ENCODE assay signal across 13 cellular contexts in the genomic region with DNA sequence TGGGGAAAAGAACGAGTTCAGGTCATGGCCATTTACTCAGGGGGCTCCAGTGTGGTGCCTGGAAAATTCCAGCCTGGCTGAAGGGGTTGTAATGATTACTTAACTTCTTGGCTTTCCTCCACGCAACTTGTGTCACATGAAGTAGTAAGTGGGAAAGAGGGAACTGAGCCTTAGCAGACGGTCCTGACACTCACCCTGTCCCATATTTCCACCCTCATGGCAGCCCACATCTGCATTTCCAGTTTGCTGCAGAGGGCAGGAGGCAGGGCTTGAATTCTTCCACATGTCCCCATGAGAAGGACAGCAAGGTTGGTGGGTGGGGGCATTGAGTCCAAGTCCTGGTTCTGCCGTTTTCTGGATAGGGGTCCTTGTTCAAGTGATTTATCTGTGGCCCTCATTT. TPM values are rescaled to one million over a fixed set of nuclear protein-coding genes. Genes with fewer than 3 reads are reported as not detected.
DNase-seq lines count a peak whose midpoint lies in the region; ATAC-seq and TF ChIP-seq lines count a peak whose summit lies in the region.
"Had no signal": no experiment of that assay in that cellular context is flagged by ENCODE, and none has a peak within 500 bp of the region (broad histone marks: within the 10 kb centered on the region; RNA-seq: fewer than 3 reads in every experiment).

No MANE protein-coding gene starts in this region.

- no peaks in the 10 kb centered on the region for H3K36me3 Mint-ChIP-seq in nephron (ENCODE audit: low read depth)

- H3K4me3 Mint-ChIP-seq in nephron, result no peak overlapping the region
- H3K4me3 Mint-ChIP-seq: GM23338 had no signal

- H3K14ac ChIP-seq in neuronal stem cell (ENCODE audit: low read length), result no peak overlapping the region

- peak overlapping the region in 2 of 3 experiments; percentile 78 to 95 for H3K27ac Mint-ChIP-seq in nephron
- H3K27ac Mint-ChIP-seq: GM23338 had no signal

- no peaks in the 10 kb centered on the region for H3K27me3 ChIP-seq in ascending aorta
- peaks cover 0 to 4% (median 0%) of the 10 kb centered on the region in 3 experiments for H3K27me3 ChIP-seq in neuronal stem cell (ENCODE audit: control insufficient read depth in 3 of 3, insufficient read depth in 3 of 3, low read depth in 1 of 3, low read length in 3 of 3)
- H3K27me3 ChIP-seq in PC-3 (ENCODE audit: low read length), result no peaks in the 10 kb centered on the region

- no peak overlapping the region for H2BK15ac ChIP-seq in neuronal stem cell (ENCODE audit: low read length)

- H2BK12ac ChIP-seq in neuronal stem cell (ENCODE audit: low read length), result no peak overlapping the region

- no peak overlapping the region for H3K4ac ChIP-seq in neuronal stem cell (ENCODE audit: low read length)

- H3K9me3 ChIP-seq in ascending aorta (no peaks in the 10 kb centered on the region), neuronal stem cell (replicated peaks in 1 of 2; ENCODE audit: control insufficient read depth in 2 of 2, insufficient read depth in 1 of 2, low read depth in 1 of 2, low read length in 2 of 2) (no peaks in the 10 kb centered on the region), PC-3 (ENCODE audit: low read length) (no peaks in the 10 kb centered on the region)

- H3K4me1 Mint-ChIP-seq in nephron, result peaks cover 7% of the 10 kb centered on the region
- H3K4me1 Mint-ChIP-seq: GM23338 had no signal

- H3F3A ChIP-seq in PC-3 (ENCODE audit: low read length, unreplicated experiment), result no peaks in the 10 kb centered on the region

- intact Hi-C loops in ascending aorta (cut with DNase I), result no loop called here
- intact Hi-C loops in PC-3 (cut with micrococcal nuclease), result no loop called here

- no peaks in the 10 kb centered on the region for H3K9me3 Mint-ChIP-seq in nephron

- no TSS peak for BruUV-seq in PC-3 (replicated peaks; lab: Mats Ljungman, UMichigan)

- POLR2A ChIA-PET in PC-3 (lab: Charles Lee; ENCODE audit: unreplicated experiment), result no interaction called here

- peaks cover 11% of the 10 kb centered on the region for H3K27me3 Mint-ChIP-seq in nephron (ENCODE audit: low read depth)

- H3K23ac ChIP-seq in neuronal stem cell (ENCODE audit: low read depth, low read length, poor library complexity), result no peak overlapping the region

- H3K4me2 ChIP-seq in neuronal stem cell (ENCODE audit: insufficient read depth, low read length, poor library complexity, severe bottlenecking) (no peak overlapping the region), PC-3 (ENCODE audit: low read length) (no peak overlapping the region)
- H3K4me2 ChIP-seq: GM23338, KMS-11 had no signal

- H4K8ac ChIP-seq in neuronal stem cell (ENCODE audit: low read depth, low read length), result no peak overlapping the region

- no peak overlapping the region for H2BK120ac ChIP-seq in neuronal stem cell (ENCODE audit: low read depth, low read length)

- H3K79me1 ChIP-seq in neuronal stem cell (ENCODE audit: low read depth, low read length), result no peaks in the 10 kb centered on the region

- CTCF ChIA-PET in PC-3 (lab: Charles Lee), result no interaction called here

- no peak overlapping the region for H3K4me3 ChIP-seq in ascending aorta
- no peak overlapping the region for H3K4me3 ChIP-seq in neuronal stem cell (ENCODE audit: low read length in 2 of 2)
- no peak overlapping the region for H3K4me3 ChIP-seq in PC-3 (ENCODE audit: low read length)
- H3K4me3 ChIP-seq: GM23338, skin epidermis had no signal

- no peak for ATAC-seq in PC-3
- ATAC-seq: GM23338 had no signal

- TF ChIP-seq CTCF in ascending aorta (IDR thresholded peaks at IDR 0.05), result no peak
- TF ChIP-seq CTCF in nephron (IDR thresholded peaks at IDR 0.05; ENCODE audit: unreplicated experiment in 3 of 3), result no peak
- TF ChIP-seq CTCF in PC-3 (conservative IDR thresholded peaks at IDR 0.05; ENCODE audit: low read depth, low read length), result no peak

- no peak overlapping the region for H2BK5ac ChIP-seq in neuronal stem cell (ENCODE audit: low read length)

- no peak overlapping the region for H2AK5ac ChIP-seq in neuronal stem cell (ENCODE audit: low read depth, low read length)

- no peaks in the 10 kb centered on the region for H3K79me2 ChIP-seq in PC-3 (ENCODE audit: low read length)

- peak in 1 of 2 donors; percentile 68 for DNase-seq in ascending aorta (ENCODE audit: low spot score in 2 of 2)
- peak; percentile 32 for DNase-seq in globus pallidus (ENCODE audit: low spot score)
- DNase-seq in ureter (ENCODE audit: low spot score), result peak; percentile 54
- no peak for DNase-seq in neuronal stem cell (ENCODE audit: low spot score)
- DNase-seq in PC-3, result no peak
- no peak for DNase-seq in COR-L47 (lab: John Stamatoyannopoulos, UW)
- DNase-seq: activated CD4-positive, CD25-positive, alpha-beta regulatory T cell treated with anti-CD3 and anti-CD28 coated beads, Interleukin-2, amount 50 U/mL, for 72 hours; NCI-H510A had no signal

- H3K18ac ChIP-seq in neuronal stem cell (ENCODE audit: low read length), result no peak overlapping the region

- H2AFZ ChIP-seq in neuronal stem cell (ENCODE audit: low read length), result no peak overlapping the region
- no peak overlapping the region for H2AFZ ChIP-seq in PC-3 (ENCODE audit: low read length)
- H2AFZ ChIP-seq: GM23338 had no signal

- peak overlapping the region; percentile 65 to 70 for H3K27ac ChIP-seq in ascending aorta
- H3K27ac ChIP-seq in neuronal stem cell (replicated peaks; ENCODE audit: low read length), result no peak overlapping the region
- H3K27ac ChIP-seq in PC-3 (ENCODE audit: low read length), result no peak overlapping the region
- H3K27ac ChIP-seq: KMS-11 had no signal

- WGBS in neuronal stem cell (ENCODE audit: extremely low coverage in 2 of 2, insufficient read length in 2 of 2, insufficient replicate concordance in 1 of 2), 2 donors, result no CpG with 5 or more reads among the region's 4 CpGs

- H3K36me3 ChIP-seq in ascending aorta (no peaks in the 10 kb centered on the region), neuronal stem cell (replicated peaks in 1 of 2; ENCODE audit: control insufficient read depth in 2 of 2, insufficient read depth in 2 of 2, low read length in 2 of 2) (no peaks in the 10 kb centered on the region), PC-3 (ENCODE audit: low read depth, low read length) (no peaks in the 10 kb centered on the region)

- no peak overlapping the region for H4K91ac ChIP-seq in neuronal stem cell (ENCODE audit: low read depth, low read length, poor library complexity)

- no peaks in the 10 kb centered on the region for H3K9me2 ChIP-seq in PC-3 (replicated peaks; ENCODE audit: low read length)

- H3K9ac ChIP-seq in neuronal stem cell (ENCODE audit: low read depth, low read length, poor library complexity) (no peak overlapping the region), PC-3 (ENCODE audit: low read length) (no peak overlapping the region)
- H3K9ac ChIP-seq: KMS-11 had no signal

- H4K20me1 ChIP-seq in PC-3 (ENCODE audit: low read length), result no peaks in the 10 kb centered on the region

- H3K4me1 ChIP-seq in ascending aorta (peaks cover 8 to 15% of the 10 kb centered on the region in 2 donors), neuronal stem cell (ENCODE audit: control insufficient read depth in 2 of 2, insufficient read depth in 1 of 2, low read depth in 1 of 2, low read length in 2 of 2) (peaks cover 1 to 3% of the 10 kb centered on the region in 2 donors), PC-3 (ENCODE audit: insufficient read depth, low read length) (no peaks in the 10 kb centered on the region)

RNA-seq across cellular contexts. Expression of a gene that starts 7.8 kb away (rescaled TPM):
- total RNA-seq in ascending aorta (not detected), ureter (2.0 TPM), PC-3 (2014; rRNA removed) (not detected in 2 replicates)
- not detected for polyA plus RNA-seq in neuronal stem cell (2013, experiment 1 of 2)
- not detected for polyA plus RNA-seq in neuronal stem cell (2013, experiment 2 of 2)
- total RNA-seq: GM23338, SK-MEL-5 had no signal
- polyA plus RNA-seq: GM23338 had no signal

RNA-seq across cellular contexts. Expression of a gene that starts 25.4 kb away (rescaled TPM):
- total RNA-seq in ascending aorta, result 3.7 TPM
- 18.1 TPM for total RNA-seq in ureter
- polyA plus RNA-seq in neuronal stem cell (2013, experiment 1 of 2), result 28.2 TPM
- polyA plus RNA-seq in neuronal stem cell (2013, experiment 2 of 2), result 29.0 TPM
- 9.4 and 10.2 TPM in 2 replicates for total RNA-seq in PC-3 (2014; rRNA removed)

RNA-seq across cellular contexts. Expression of a gene that starts 27.2 kb away (rescaled TPM):
- total RNA-seq in ascending aorta (not detected), ureter (2.1 TPM), PC-3 (2014; rRNA removed) (42.4 and 43.0 TPM in 2 replicates)
- 26.0 TPM for polyA plus RNA-seq in neuronal stem cell (2013, experiment 1 of 2)
- polyA plus RNA-seq in neuronal stem cell (2013, experiment 2 of 2), result 24.4 TPM

Comparison
In these comparisons a context has a peak if more than half of its experiments do, and no peak if none do; other contexts are left out.
1. DNase-seq: peak in globus pallidus (single experiment) and ureter (single experiment); none in neuronal stem cell (single experiment), PC-3 (single experiment) and COR-L47 (single experiment).
2. H3K27ac ChIP-seq: peak in ascending aorta (2 of 2); none in neuronal stem cell (single experiment) and PC-3 (single experiment).
3. RNA of a gene that starts 27.2 kb away (total RNA-seq): 42.4 to 43.0 TPM in PC-3; 2.1 TPM in ureter (single experiment) and not detected in ascending aorta (single experiment); every median in the first group is over 10 times any median in the second.